ENCODE assay signal across 13 cellular contexts in genomic region chr4:1204286-1204827, GRCh38. TPM values are rescaled to one million over a fixed set of nuclear protein-coding genes. Genes with fewer than 3 reads are reported as not detected.
DNase-seq lines count a peak whose midpoint lies in the region; ATAC-seq and TF ChIP-seq lines count a peak whose summit lies in the region.
"Had no signal": no experiment of that assay in that cellular context is flagged by ENCODE, and none has a peak within 500 bp of the region (broad histone marks: within the 10 kb centered on the region; RNA-seq: fewer than 3 reads in every experiment).

No MANE protein-coding gene starts in this region.

- no peak for DNase-seq in activated naive CD8-positive, alpha-beta T cell treated with anti-CD3 and anti-CD28 coated beads, Interleukin-2, amount 10 ng/mL, durations not matched to agents 7 days and 5 days
- no peak for DNase-seq in activated naive CD8-positive, alpha-beta T cell treated with anti-CD3 and anti-CD28 coated beads for 36 hours
- DNase-seq in activated CD8-positive, alpha-beta T cell treated with anti-CD3 and anti-CD28 coated beads, Interleukin-2, amount 10 ng/mL, durations not matched to agents 7 days and 5 days: no peak
- peak; percentile 43 for DNase-seq in upper lobe of right lung
- DNase-seq in smooth muscle cell (lab: John Stamatoyannopoulos, UW; ENCODE audit: unreplicated experiment): no peak
- no peak for DNase-seq in RKO (ENCODE audit: low spot score)
- DNase-seq: amygdala; effector CD8-positive, alpha-beta T cell; NCI-H1092; NCI-H82; retina had no signal

- H2AFZ ChIP-seq in smooth muscle cell (ENCODE audit: low read depth): no peak overlapping the region

- no peaks in the 10 kb centered on the region for H3K79me2 ChIP-seq in smooth muscle cell (ENCODE audit: low read depth)

- no peak overlapping the region for H3K4me2 ChIP-seq in smooth muscle cell

- no peaks in the 10 kb centered on the region for H3K9me3 Mint-ChIP-seq in activated naive CD8-positive, alpha-beta T cell treated with anti-CD3 and anti-CD28 coated beads, Interleukin-2, amount 10 ng/mL, durations not matched to agents 7 days and 5 days
- H3K9me3 Mint-ChIP-seq in activated naive CD8-positive, alpha-beta T cell treated with anti-CD3 and anti-CD28 coated beads for 36 hours: no peaks in the 10 kb centered on the region
- no peaks in the 10 kb centered on the region for H3K9me3 Mint-ChIP-seq in activated CD8-positive, alpha-beta T cell treated with anti-CD3 and anti-CD28 coated beads, Interleukin-2, amount 10 ng/mL, durations not matched to agents 7 days and 5 days (ENCODE audit: insufficient read depth)

- peak overlapping the region; percentile 75 to 80 for H3K27ac ChIP-seq in mucosa of rectum (ENCODE audit: low read depth in 2 of 2, low read length in 2 of 2)
- no peak overlapping the region for H3K27ac ChIP-seq in upper lobe of right lung
- H3K27ac ChIP-seq in smooth muscle cell (ENCODE audit: low read depth): no peak overlapping the region

- H3F3A ChIP-seq in smooth muscle cell (ENCODE audit: low read depth): no peaks in the 10 kb centered on the region

- no peaks in the 10 kb centered on the region for H4K20me1 ChIP-seq in smooth muscle cell (ENCODE audit: low read depth)

- intact Hi-C loops in upper lobe of right lung (cut with DNase I): no loop called here

- POLR2A ChIA-PET in activated naive CD8-positive, alpha-beta T cell treated with anti-CD3 and anti-CD28 coated beads, Interleukin-2, amount 10 ng/mL, durations not matched to agents 7 days and 5 days (lab: Charles Lee): interaction anchor here (0.9 to 5.1 kb wide), 2 partner anchors 9 to 44 kb away, joined by 3 to 56 read pairs; partner anchors contain the start of gene CTBP1
- POLR2A ChIA-PET in activated CD8-positive, alpha-beta T cell treated with anti-CD3 and anti-CD28 coated beads, Interleukin-2, amount 10 ng/mL, durations not matched to agents 7 days and 5 days (lab: Charles Lee): interaction anchor here (2.4 to 3.5 kb wide), 3 partner anchors 37 to 143 kb away, joined by 10 to 35 read pairs (median 15); partner anchors contain the start of genes CTBP1 and UVSSA

- peaks cover 36% of the 10 kb centered on the region for H3K4me1 Mint-ChIP-seq in activated naive CD8-positive, alpha-beta T cell treated with anti-CD3 and anti-CD28 coated beads, Interleukin-2, amount 10 ng/mL, durations not matched to agents 7 days and 5 days
- H3K4me1 Mint-ChIP-seq in activated naive CD8-positive, alpha-beta T cell treated with anti-CD3 and anti-CD28 coated beads for 36 hours: peaks cover 28% of the 10 kb centered on the region
- peaks cover 57% of the 10 kb centered on the region for H3K4me1 Mint-ChIP-seq in activated CD8-positive, alpha-beta T cell treated with anti-CD3 and anti-CD28 coated beads, Interleukin-2, amount 10 ng/mL, durations not matched to agents 7 days and 5 days (ENCODE audit: low read depth)

- H3K36me3 ChIP-seq in mucosa of rectum (ENCODE audit: control insufficient read depth in 2 of 2, insufficient read depth in 2 of 2, low read length in 2 of 2) (no peaks in the 10 kb centered on the region), upper lobe of right lung (no peaks in the 10 kb centered on the region), smooth muscle cell (ENCODE audit: low read depth) (no peaks in the 10 kb centered on the region)

- no peak overlapping the region for H3K4me3 Mint-ChIP-seq in activated naive CD8-positive, alpha-beta T cell treated with anti-CD3 and anti-CD28 coated beads, Interleukin-2, amount 10 ng/mL, durations not matched to agents 7 days and 5 days
- H3K4me3 Mint-ChIP-seq in activated naive CD8-positive, alpha-beta T cell treated with anti-CD3 and anti-CD28 coated beads for 36 hours: no peak overlapping the region
- no peak overlapping the region for H3K4me3 Mint-ChIP-seq in activated CD8-positive, alpha-beta T cell treated with anti-CD3 and anti-CD28 coated beads, Interleukin-2, amount 10 ng/mL, durations not matched to agents 7 days and 5 days

- H3K4me1 ChIP-seq in mucosa of rectum (ENCODE audit: control insufficient read depth in 2 of 2, insufficient read depth in 2 of 2, low read length in 2 of 2) (peaks cover 65 to 67% of the 10 kb centered on the region in 2 donors), upper lobe of right lung (peaks cover 52% of the 10 kb centered on the region), smooth muscle cell (ENCODE audit: low read depth) (no peaks in the 10 kb centered on the region)

- TF ChIP-seq CTCF in upper lobe of right lung (IDR thresholded peaks at IDR 0.05) (no peak), smooth muscle cell (IDR thresholded peaks at IDR 0.05; ENCODE audit: borderline replicate concordance, insufficient read depth, poor library complexity, severe bottlenecking) (no peak)

- no peaks in the 10 kb centered on the region for H3K27me3 Mint-ChIP-seq in activated naive CD8-positive, alpha-beta T cell treated with anti-CD3 and anti-CD28 coated beads, Interleukin-2, amount 10 ng/mL, durations not matched to agents 7 days and 5 days
- no peaks in the 10 kb centered on the region for H3K27me3 Mint-ChIP-seq in activated naive CD8-positive, alpha-beta T cell treated with anti-CD3 and anti-CD28 coated beads for 36 hours
- no peaks in the 10 kb centered on the region for H3K27me3 Mint-ChIP-seq in activated CD8-positive, alpha-beta T cell treated with anti-CD3 and anti-CD28 coated beads, Interleukin-2, amount 10 ng/mL, durations not matched to agents 7 days and 5 days (ENCODE audit: low read depth)

- CTCF ChIA-PET in activated CD8-positive, alpha-beta T cell treated with anti-CD3 and anti-CD28 coated beads, Interleukin-2, amount 10 ng/mL, durations not matched to agents 7 days and 5 days (lab: Charles Lee): interaction anchor here (1.4 to 5.9 kb wide), 3 partner anchors 37 to 63 kb away, joined by 4 to 35 read pairs (median 7); no protein-coding TSS in a partner anchor

- no peaks in the 10 kb centered on the region for H3K27me3 ChIP-seq in mucosa of rectum (ENCODE audit: control insufficient read depth in 2 of 2, insufficient read depth in 2 of 2, low read length in 2 of 2)
- H3K27me3 ChIP-seq in upper lobe of right lung: no peaks in the 10 kb centered on the region
- H3K27me3 ChIP-seq in smooth muscle cell (ENCODE audit: low read depth): no peaks in the 10 kb centered on the region

- peak overlapping the region; percentile 48 for H3K27ac Mint-ChIP-seq in activated naive CD8-positive, alpha-beta T cell treated with anti-CD3 and anti-CD28 coated beads, Interleukin-2, amount 10 ng/mL, durations not matched to agents 7 days and 5 days
- H3K27ac Mint-ChIP-seq in activated naive CD8-positive, alpha-beta T cell treated with anti-CD3 and anti-CD28 coated beads for 36 hours: no peak overlapping the region
- H3K27ac Mint-ChIP-seq in activated CD8-positive, alpha-beta T cell treated with anti-CD3 and anti-CD28 coated beads, Interleukin-2, amount 10 ng/mL, durations not matched to agents 7 days and 5 days: peak overlapping the region; percentile 99

- H3K9me3 ChIP-seq in mucosa of rectum (ENCODE audit: control insufficient read depth in 2 of 2, low read length in 2 of 2) (no peaks in the 10 kb centered on the region), upper lobe of right lung (no peaks in the 10 kb centered on the region), smooth muscle cell (replicated peaks; ENCODE audit: low read depth) (no peaks in the 10 kb centered on the region)

- WGBS in smooth muscle cell (ENCODE audit: low lambda C conversion rate): 96% methylated on average over 21 of the region's 21 CpGs

- H3K36me3 Mint-ChIP-seq in activated naive CD8-positive, alpha-beta T cell treated with anti-CD3 and anti-CD28 coated beads, Interleukin-2, amount 10 ng/mL, durations not matched to agents 7 days and 5 days: peaks cover 9% of the 10 kb centered on the region
- peaks cover 2% of the 10 kb centered on the region for H3K36me3 Mint-ChIP-seq in activated naive CD8-positive, alpha-beta T cell treated with anti-CD3 and anti-CD28 coated beads for 36 hours
- H3K36me3 Mint-ChIP-seq in activated CD8-positive, alpha-beta T cell treated with anti-CD3 and anti-CD28 coated beads, Interleukin-2, amount 10 ng/mL, durations not matched to agents 7 days and 5 days (ENCODE audit: low read depth): peaks cover 14% of the 10 kb centered on the region

- peak overlapping the region; percentile 55 to 67 for H3K4me3 ChIP-seq in mucosa of rectum (ENCODE audit: low read length in 2 of 2)
- H3K4me3 ChIP-seq in upper lobe of right lung: no peak overlapping the region
- H3K4me3 ChIP-seq in smooth muscle cell: no peak overlapping the region

- ATAC-seq in activated naive CD8-positive, alpha-beta T cell treated with anti-CD3 and anti-CD28 coated beads, Interleukin-2, amount 10 ng/mL, durations not matched to agents 7 days and 5 days (ENCODE audit: low read depth): no peak
- ATAC-seq in activated CD8-positive, alpha-beta T cell treated with anti-CD3 and anti-CD28 coated beads, Interleukin-2, amount 10 ng/mL, durations not matched to agents 7 days and 5 days: no peak
- ATAC-seq in upper lobe of right lung (no peak), GM18858 (IDR thresholded peaks at IDR 0.05; ENCODE audit: unreplicated experiment) (no peak)

- H3K9ac ChIP-seq in mucosa of rectum (ENCODE audit: low read depth in 1 of 2, low read length in 2 of 2) (peak overlapping the region in 1 of 2 donors; percentile 66), smooth muscle cell (ENCODE audit: low read depth) (no peak overlapping the region)

RNA-seq across cellular contexts. Expression of gene SPON2, which starts 32.0 kb away (rescaled TPM):
- 10 to 100 TPM; 18.5 to 18.8 TPM for total RNA-seq in activated naive CD8-positive, alpha-beta T cell treated with anti-CD3 and anti-CD28 coated beads, Interleukin-2, amount 10 ng/mL, durations not matched to agents 7 days and 5 days
- 1 to 10 TPM; 6.5 to 6.8 TPM for total RNA-seq in activated naive CD8-positive, alpha-beta T cell treated with anti-CD3 and anti-CD28 coated beads for 36 hours
- total RNA-seq in activated CD8-positive, alpha-beta T cell treated with anti-CD3 and anti-CD28 coated beads, Interleukin-2, amount 10 ng/mL, durations not matched to agents 7 days and 5 days: 10 to 100 TPM; 14.7 to 14.9 TPM
- total RNA-seq in upper lobe of right lung (43.9 TPM), smooth muscle cell (152 and 171 TPM in 2 replicates)
- 388 and 427 TPM in 2 replicates for polyA plus RNA-seq in smooth muscle cell

RNA-seq across cellular contexts. Expression of gene CTBP1, which starts 44.6 kb away (rescaled TPM):
- 100 to 1,000 TPM; 194 to 211 TPM for total RNA-seq in activated naive CD8-positive, alpha-beta T cell treated with anti-CD3 and anti-CD28 coated beads, Interleukin-2, amount 10 ng/mL, durations not matched to agents 7 days and 5 days
- 100 to 1,000 TPM; 135 to 141 TPM for total RNA-seq in activated naive CD8-positive, alpha-beta T cell treated with anti-CD3 and anti-CD28 coated beads for 36 hours
- total RNA-seq in activated CD8-positive, alpha-beta T cell treated with anti-CD3 and anti-CD28 coated beads, Interleukin-2, amount 10 ng/mL, durations not matched to agents 7 days and 5 days: 100 to 1,000 TPM; 214 to 217 TPM
- total RNA-seq in upper lobe of right lung (169 TPM), smooth muscle cell (59.1 and 76.9 TPM in 2 replicates)
- 132 and 135 TPM in 2 replicates for polyA plus RNA-seq in smooth muscle cell

Comparison
In these comparisons a context has a peak if more than half of its experiments do, and no peak if none do; other contexts are left out.
1. H3K27ac ChIP-seq: peak in mucosa of rectum (2 of 2); none in upper lobe of right lung (single experiment) and smooth muscle cell (single experiment).
2. H3K4me3 ChIP-seq: peak in mucosa of rectum (2 of 2); none in upper lobe of right lung (single experiment) and smooth muscle cell (single experiment).